In genomic region chr14:22748691-22749090, GRCh38 we compare ENCODE assay signal across 15 cellular contexts. TPM values are rescaled to one million over a fixed set of nuclear protein-coding genes. Genes with fewer than 3 reads are reported as not detected.
DNase-seq lines count a peak whose midpoint lies in the region; ATAC-seq, FAIRE-seq and TF ChIP-seq lines count a peak whose summit lies in the region.
"Had no signal": no experiment of that assay in that cellular context is flagged by ENCODE, and none has a peak within 500 bp of the region (broad histone marks: within the 10 kb centered on the region; RNA-seq: fewer than 3 reads in every experiment).

No MANE protein-coding gene starts in this region.

- H3K9me1 ChIP-seq in keratinocyte (ENCODE audit: control insufficient read depth, extremely low read depth, insufficient read depth, low read length): no peaks in the 10 kb centered on the region

- H2AFZ ChIP-seq in GM23338 (peak overlapping the region; percentile 89; the same call in 1 of the 2 replicates), OCI-LY7 (ENCODE audit: low read length) (peak overlapping the region; percentile 89), keratinocyte (ENCODE audit: control insufficient read depth, low read length) (no peak overlapping the region)

- CTCF ChIA-PET in OCI-LY7 (lab: Charles Lee; ENCODE audit: unreplicated experiment): interaction anchor here (1.0 kb wide), 1 partner anchor 103 kb away, joined by 3 read pairs; no protein-coding TSS in a partner anchor

- POLR2A ChIA-PET in OCI-LY7 (lab: Charles Lee): interaction anchor here (0.6 to 2.3 kb wide), 8 partner anchors 12 to 183 kb away, joined by 3 to 15 read pairs (median 4); partner anchors contain the start of genes LRP10 and OXA1L

- H3K27ac ChIP-seq in GM23338 (ENCODE audit: low read depth) (no peak overlapping the region), OCI-LY7 (ENCODE audit: low read depth, low read length, poor library complexity, severe bottlenecking) (peak overlapping the region; percentile 73), keratinocyte (ENCODE audit: control insufficient read depth, insufficient read depth, low read length) (no peak overlapping the region), heart right ventricle (no peak overlapping the region)

- no peak overlapping the region for H3K4me3 ChIP-seq in GM23338
- H3K4me3 ChIP-seq in OCI-LY7 (ENCODE audit: low read depth, low read length, poor library complexity, severe bottlenecking): peak overlapping the region; percentile 46
- no peak overlapping the region for H3K4me3 ChIP-seq in keratinocyte (ENCODE audit: control insufficient read depth in 2 of 3, extremely low read depth in 1 of 3, insufficient read depth in 2 of 3, low read depth in 1 of 3, low read length in 3 of 3)
- H3K4me3 ChIP-seq in heart right ventricle: no peak overlapping the region
- H3K4me3 ChIP-seq in lower leg skin (ENCODE audit: low read depth, poor library complexity, severe bottlenecking): no peak overlapping the region

- H3K9ac ChIP-seq in keratinocyte (ENCODE audit: control insufficient read depth, extremely low read depth, insufficient read depth, low read length): no peak overlapping the region

- no peaks in the 10 kb centered on the region for H3K36me3 Mint-ChIP-seq in GM23338 (ENCODE audit: low read depth)

- H3K9me3 Mint-ChIP-seq in GM23338: no peaks in the 10 kb centered on the region
- H3K9me3 Mint-ChIP-seq: activated CD4-positive, alpha-beta T cell treated with anti-CD3 and anti-CD28 coated beads, Interleukin-2, amount 10 ng/mL, durations not matched to agents 7 days and 5 days had no signal

- 36 to 42% methylated on average over 5 of the region's 5 CpGs for WGBS in heart right ventricle, 2 donors
- whole genome bisulfite sequencing in lower leg skin, 2 donors: 50 to 52% methylated on average over 5 of the region's 5 CpGs

- FAIRE-seq in keratinocyte (lab: Jason Lieb, UNC): no peak
- no peak for FAIRE-seq in D721Med (lab: Jason Lieb, UNC)
- FAIRE-seq: H54 had no signal

- H3F3A ChIP-seq in GM23338 (replicated peaks; ENCODE audit: low read depth): no peaks in the 10 kb centered on the region

- H3K9me3 ChIP-seq in OCI-LY7 (ENCODE audit: low read length) (no peaks in the 10 kb centered on the region), keratinocyte (ENCODE audit: control insufficient read depth, low read depth, low read length) (no peaks in the 10 kb centered on the region), heart right ventricle (no peaks in the 10 kb centered on the region)
- H3K9me3 ChIP-seq: BE2C had no signal

- DNase-seq in GDM1 (lab: John Stamatoyannopoulos, UW) (peak; percentile 7), GM23338 (ENCODE audit: low spot score) (no peak), OCI-LY7 (ENCODE audit: low spot score) (peak; percentile 67), keratinocyte (ENCODE audit: low read depth, low spot score) (no peak), heart right ventricle (no peak), lower leg skin (ENCODE audit: low spot score in 2 of 2) (no peak), D721Med (ENCODE audit: insufficient read length, low spot score) (no peak)
- DNase-seq: activated CD4-positive, alpha-beta T cell treated with anti-CD3 and anti-CD28 coated beads, Interleukin-2, amount 10 ng/mL, durations not matched to agents 7 days and 5 days; amygdala; BE2C; glutamatergic neuron; T-helper 2 cell had no signal

- H3K4me1 ChIP-seq in GM23338 (ENCODE audit: insufficient read depth) (peaks cover 13% of the 10 kb centered on the region), OCI-LY7 (ENCODE audit: insufficient read depth, low read length, poor library complexity, severe bottlenecking) (peaks cover 29% of the 10 kb centered on the region), keratinocyte (ENCODE audit: control insufficient read depth, extremely low read depth, insufficient read depth, low read length) (no peaks in the 10 kb centered on the region), heart right ventricle (peaks cover 0 to 14% (median 0%) of the 10 kb centered on the region in 9 donors)
- H3K4me1 ChIP-seq: BE2C had no signal

- H3K27me3 ChIP-seq in GM23338 (ENCODE audit: insufficient read depth) (no peaks in the 10 kb centered on the region), keratinocyte (ENCODE audit: control insufficient read depth, extremely low read depth, insufficient read depth, low read length) (no peaks in the 10 kb centered on the region), heart right ventricle (no peaks in the 10 kb centered on the region)

- H3K79me2 ChIP-seq in GM23338 (replicated peaks; ENCODE audit: insufficient read depth): no peaks in the 10 kb centered on the region
- H3K79me2 ChIP-seq in OCI-LY7 (ENCODE audit: insufficient read depth, low read depth, low read length): no peaks in the 10 kb centered on the region
- no peaks in the 10 kb centered on the region for H3K79me2 ChIP-seq in keratinocyte (ENCODE audit: control insufficient read depth, insufficient read depth, low read length)

- H4K20me1 ChIP-seq in GM23338 (replicated peaks; ENCODE audit: insufficient read depth) (no peaks in the 10 kb centered on the region), OCI-LY7 (ENCODE audit: insufficient read depth, low read length) (no peaks in the 10 kb centered on the region), keratinocyte (ENCODE audit: control insufficient read depth, extremely low read depth, insufficient read depth, low read length) (no peaks in the 10 kb centered on the region)

- intact Hi-C loops in OCI-LY7 (cut with micrococcal nuclease; ENCODE audit: unreplicated experiment): loop anchor here (1.0 kb wide), 2 partner anchors 18 to 105 kb away; partner anchors contain the start of gene OXA1L
- intact Hi-C loops in heart right ventricle (cut with DNase I): no loop called here
- intact Hi-C loops in lower leg skin (cut with DNase I; ENCODE audit: low total_unique reads): no loop called here

- dilution Hi-C loops in keratinocyte (cut with MboI; ENCODE audit: extremely low pct_ligation_motif_present, low sequenced_read_pairs): no loop called here

- H3K27ac Mint-ChIP-seq in GM23338: no peak overlapping the region; the same call in 1 of the 2 replicates
- H3K27ac Mint-ChIP-seq: activated CD4-positive, alpha-beta T cell treated with anti-CD3 and anti-CD28 coated beads, Interleukin-2, amount 10 ng/mL, durations not matched to agents 7 days and 5 days had no signal

- H3K4me1 Mint-ChIP-seq in GM23338: peaks cover 15% of the 10 kb centered on the region

- ATAC-seq in GM23338 (no peak), heart right ventricle (no peak), HG03135 (IDR thresholded peaks at IDR 0.05; ENCODE audit: unreplicated experiment) (no peak)
- ATAC-seq: naive thymus-derived CD4-positive, alpha-beta T cell had no signal

- no peak overlapping the region for H3K4me3 Mint-ChIP-seq in GM23338
- H3K4me3 Mint-ChIP-seq: activated CD4-positive, alpha-beta T cell treated with anti-CD3 and anti-CD28 coated beads, Interleukin-2, amount 10 ng/mL, durations not matched to agents 7 days and 5 days had no signal

- no peak for TF ChIP-seq POLR2A in lower leg skin (IDR thresholded peaks at IDR 0.05)

- TF ChIP-seq CTCF in GM23338 (conservative IDR thresholded peaks at IDR 0.05; ENCODE audit: low read depth in 2 of 2) (no peak), OCI-LY7 (conservative IDR thresholded peaks at IDR 0.05; ENCODE audit: low read length) (peak; percentile 64), keratinocyte (optimal IDR thresholded peaks at IDR 0.05 in 1 of 3, IDR thresholded peaks at IDR 0.05 in 1 of 3, conservative IDR thresholded peaks at IDR 0.05 in 1 of 3; ENCODE audit: extremely low read depth in 1 of 3, insufficient read depth in 2 of 3, low read length in 3 of 3) (peak in 2 of 3 experiments; percentile 9 to 23), heart right ventricle (IDR thresholded peaks at IDR 0.05) (no peak), lower leg skin (IDR thresholded peaks at IDR 0.05) (no peak), D721Med (IDR thresholded peaks at IDR 0.05; ENCODE audit: insufficient read depth, missing control alignments) (no peak)

- H3K9me2 ChIP-seq in GM23338 (ENCODE audit: insufficient read depth): no peaks in the 10 kb centered on the region
- H3K9me2 ChIP-seq in OCI-LY7 (ENCODE audit: insufficient read depth, low read length): no peaks in the 10 kb centered on the region

- H3K36me3 ChIP-seq in GM23338 (ENCODE audit: insufficient read depth) (no peaks in the 10 kb centered on the region), OCI-LY7 (ENCODE audit: insufficient read depth, low read length) (no peaks in the 10 kb centered on the region), keratinocyte (ENCODE audit: control insufficient read depth in 2 of 2, extremely low read depth in 1 of 2, insufficient read depth in 2 of 2, low read length in 2 of 2) (no peaks in the 10 kb centered on the region), heart right ventricle (no peaks in the 10 kb centered on the region)
- H3K36me3 ChIP-seq: BE2C had no signal

- peak overlapping the region; percentile 18; the same call in 1 of the 2 replicates for H3K4me2 ChIP-seq in GM23338
- peak overlapping the region; percentile 78 for H3K4me2 ChIP-seq in OCI-LY7 (ENCODE audit: low read length)
- H3K4me2 ChIP-seq in keratinocyte (ENCODE audit: control insufficient read depth, extremely low read depth, insufficient read depth, low read depth, low read length): no peak overlapping the region

- BruUV-seq in OCI-LY7 (replicated peaks; lab: Mats Ljungman, UMichigan): no TSS peak

- peaks cover 2% of the 10 kb centered on the region for H3K27me3 Mint-ChIP-seq in GM23338 (ENCODE audit: insufficient read depth, low read depth, poor library complexity)

RNA-seq across cellular contexts. Expression of gene OXA1L, which starts 17.8 kb away (rescaled TPM):
- 89.9 and 91.7 TPM in 2 replicates for total RNA-seq in GM23338 (2014; rRNA removed; shearing (Covaris generic))
- polyA plus RNA-seq in GM23338 (2016; fragmentation: Nextera tagmentation; extraction: Ambion mirVana) (57.6 and 61.7 TPM in 2 replicates), keratinocyte (129 to 150 TPM (median 130 TPM) in 3 replicates), heart right ventricle (100 to 1,000 TPM; 143 to 146 TPM)
- 128 and 153 TPM in 2 replicates for total RNA-seq in OCI-LY7 (2014; rRNA removed; shearing (Covaris generic))
- total RNA-seq in OCI-LY7 (2022) (141 and 150 TPM in 2 replicates), heart right ventricle (100 to 1,000 TPM; 138 to 219 (median 189) TPM), lower leg skin (10 to 100 TPM; 64.3 to 83.6 (median 74.1) TPM)
- 19.1 TPM for polyA plus RNA-seq in keratinocyte (2011; ENCODE audit: low read depth)
- polyA plus RNA-seq in keratinocyte (2011; cell fraction: cytosol; rRNA removed): 112 and 139 TPM in 2 replicates
- polyA plus RNA-seq in keratinocyte (2011; cell fraction: nucleus; rRNA removed): 270 and 272 TPM in 2 replicates
- 82.6 and 83.6 TPM in 2 replicates for polyA plus RNA-seq in keratinocyte (2012; ENCODE audit: low replicate concordance)
- polyA minus RNA-seq in keratinocyte: 86.1 to 107 TPM (median 92.6 TPM) in 3 replicates
- polyA minus RNA-seq in keratinocyte (2011; cell fraction: cytosol; rRNA and poly(A)+ RNA removed): 62.3 TPM
- 47.4 and 71.7 TPM in 2 replicates for polyA minus RNA-seq in keratinocyte (2011; cell fraction: nucleus; rRNA and poly(A)+ RNA removed)

Comparison
In these comparisons a context has a peak if more than half of its experiments do, and no peak if none do; other contexts are left out.
1. DNase-seq: peak in GDM1 (single experiment) and OCI-LY7 (single experiment); none in GM23338 (single experiment), keratinocyte (single experiment), heart right ventricle (0 of 2), lower leg skin (0 of 2) and D721Med (single experiment).
2. CTCF ChIP-seq: peak in OCI-LY7 (single experiment) and keratinocyte (2 of 3); none in GM23338 (0 of 2), heart right ventricle (0 of 9), lower leg skin (0 of 3) and D721Med (single experiment).